Comparison of ENCODE assay signal across 8 cellular contexts in the genomic region with DNA sequence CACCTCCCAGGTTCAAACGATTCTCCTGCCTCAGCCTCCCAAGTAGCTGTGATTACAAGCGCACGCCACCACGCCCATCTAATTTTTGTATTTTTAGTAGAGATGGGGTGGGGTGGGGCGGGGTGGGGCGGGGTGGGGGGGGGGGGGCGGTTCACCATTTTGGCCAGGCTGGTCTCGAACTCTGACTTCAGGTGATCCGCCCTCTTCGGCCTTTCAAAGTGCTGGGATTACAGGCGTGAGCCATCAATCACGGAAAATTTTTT. TPM values are rescaled to one million over a fixed set of nuclear protein-coding genes. Genes with fewer than 3 reads are reported as not detected.
DNase-seq lines count a peak whose midpoint lies in the region; ATAC-seq, FAIRE-seq and TF ChIP-seq lines count a peak whose summit lies in the region.

No MANE protein-coding gene starts in this region.

- no TSS peak for BruUV-seq in Calu3 (replicated peaks; lab: Mats Ljungman, UMichigan)

- FAIRE-seq in pancreas (lab: Jason Lieb, UNC): no peak

- H3K4me3 Mint-ChIP-seq in Calu3 (ENCODE audit: low read depth, unreplicated experiment): peak overlapping the region; percentile 96

- H3K9me3 ChIP-seq in SJCRH30 (replicated peaks) (no peaks in the 10 kb centered on the region), esophagus muscularis mucosa (no peaks in the 10 kb centered on the region), pancreas (no peaks in the 10 kb centered on the region)

- TF ChIP-seq CTCF in Calu3 (IDR thresholded peaks at IDR 0.05; ENCODE audit: unreplicated experiment) (no peak), esophagus muscularis mucosa (IDR thresholded peaks at IDR 0.05) (no peak), pancreas (IDR thresholded peaks at IDR 0.05) (no peak)

- intact Hi-C loops in Calu3 (cut with micrococcal nuclease; ENCODE audit: unreplicated experiment): no loop called here
- intact Hi-C loops in esophagus muscularis mucosa (cut with DNase I): no loop called here
- intact Hi-C loops in pancreas (cut with DNase I): no loop called here

- TF ChIP-seq EP300 in esophagus muscularis mucosa (IDR thresholded peaks at IDR 0.05): no peak

- H3K36me3 ChIP-seq in SJCRH30 (peaks cover 6% of the 10 kb centered on the region; the same call in 1 of the 2 replicates), esophagus muscularis mucosa (peaks cover 8 to 32% (median 25%) of the 10 kb centered on the region in 4 donors), pancreas (peaks cover 0 to 9% (median 2%) of the 10 kb centered on the region in 3 donors)

- H3K27ac ChIP-seq in SJCRH30 (no peak overlapping the region; the same call in 1 of the 2 replicates), esophagus muscularis mucosa (replicated peaks in 1 of 4) (peak overlapping the region; percentile 88 to 96 (median 92)), pancreas (peak overlapping the region in 3 of 4 donors; percentile 58 to 76 (median 64))

- no peak for DNase-seq in Calu3
- DNase-seq in SJCRH30: no peak
- DNase-seq in esophagus muscularis mucosa (ENCODE audit: extremely low spot score): no peak
- DNase-seq in pancreas: no peak
- DNase-seq in activated CD8-positive, alpha-beta memory T cell treated with anti-CD3 and anti-CD28 coated beads, Interleukin-2, amount 50 U/mL, for 4 hours: no peak
- DNase-seq in NCI-H510A treated with DMSO at 0.1 percent for 48 hours (lab: John Stamatoyannopoulos, UW): no peak
- DNase-seq in iPS-NIHi11 (ENCODE audit: low spot score): no peak

- 1% methylated on average over 9 of the region's 12 CpGs for WGBS in esophagus muscularis mucosa
- WGBS in pancreas, 2 donors: 0% methylated on average over 11 to 12 of the region's 12 CpGs

- TF ChIP-seq POLR2A in esophagus muscularis mucosa (IDR thresholded peaks at IDR 0.05; ENCODE audit: low read depth): no peak

- peaks cover 7% of the 10 kb centered on the region for H3K4me1 Mint-ChIP-seq in Calu3 (ENCODE audit: low read depth, unreplicated experiment)

- peak overlapping the region; percentile 98 for H3K4me3 ChIP-seq in SJCRH30
- H3K4me3 ChIP-seq in esophagus muscularis mucosa: peak overlapping the region; percentile 87 to 100 (median 96)
- H3K4me3 ChIP-seq in pancreas: peak overlapping the region in 3 of 4 donors; percentile 7 to 94 (median 87)

- H3K27ac Mint-ChIP-seq in Calu3 (ENCODE audit: unreplicated experiment): peak overlapping the region; percentile 98

- H3K36me3 Mint-ChIP-seq in Calu3 (ENCODE audit: insufficient read depth, unreplicated experiment): peaks cover 33% of the 10 kb centered on the region

- ATAC-seq in pancreas (peak in 3 of 4 donors; percentile 25 to 34 (median 31)), HG03521 (IDR thresholded peaks at IDR 0.05; ENCODE audit: unreplicated experiment) (no peak)

- H3K27me3 Mint-ChIP-seq in Calu3 (ENCODE audit: unreplicated experiment): peaks cover under 1% of the 10 kb centered on the region

- H3K27me3 ChIP-seq in SJCRH30 (no peaks in the 10 kb centered on the region), esophagus muscularis mucosa (no peaks in the 10 kb centered on the region), pancreas (no peaks in the 10 kb centered on the region)

- CTCF ChIA-PET in Calu3 (lab: Charles Lee): interaction anchor here (1.8 kb wide), 1 partner anchor 67 kb away, joined by 7 read pairs; a partner anchor contains a TSS

- no peaks in the 10 kb centered on the region for H3K9me3 Mint-ChIP-seq in Calu3 (ENCODE audit: low read depth, unreplicated experiment)

- H3K4me1 ChIP-seq in SJCRH30 (peaks cover 8% of the 10 kb centered on the region; the same call in 1 of the 2 replicates), esophagus muscularis mucosa (peaks cover 15 to 44% (median 38%) of the 10 kb centered on the region in 4 donors), pancreas (peaks cover 0 to 10% (median 7%) of the 10 kb centered on the region in 3 donors)

RNA-seq across cellular contexts. Expression of a gene that starts 0.5 kb away (rescaled TPM):
- 52.2 and 59.2 TPM in 2 replicates for total RNA-seq in Calu3 (2022)
- 53.4 and 62.8 TPM in 2 replicates for total RNA-seq in SJCRH30 (2014; rRNA removed; shearing (Covaris generic))
- 100 to 1,000 TPM in 1 of 4 donors, 10 to 100 TPM in 3; 42.4 to 106 (median 56.0) TPM for total RNA-seq in esophagus muscularis mucosa
- 10 to 100 TPM; 19.0 to 36.7 (median 25.0) TPM for total RNA-seq in pancreas
- polyA plus RNA-seq in pancreas: 10 to 100 TPM; 30.4 to 47.4 TPM

RNA-seq across cellular contexts. Expression of a gene that starts 54.0 kb away (rescaled TPM):
- 77.1 and 81.2 TPM in 2 replicates for total RNA-seq in Calu3 (2022)
- total RNA-seq in SJCRH30 (2014; rRNA removed; shearing (Covaris generic)): 71.9 and 86.8 TPM in 2 replicates
- 10 to 100 TPM; 22.8 to 59.2 (median 42.8) TPM for total RNA-seq in esophagus muscularis mucosa
- 100 to 1,000 TPM in 1 of 6 donors, 10 to 100 TPM in 5; 56.7 to 102 (median 66.4) TPM for total RNA-seq in pancreas
- polyA plus RNA-seq in pancreas: 10 to 100 TPM; 50.3 to 80.6 TPM
